In genomic region chr22:41687901-41688364, GRCh38 we compare ENCODE assay signal across 1 cellular context.
A peak's percentile ranks its signal among the peaks of the same experiment; 100 is the strongest.
TF ChIP-seq lines count a peak whose summit lies in the region.

No MANE protein-coding gene starts in this region.

TF ChIP-seq in IMR-90, 13 proteins besides CTCF, POLR2A, EP300 and RAD21 (continued from another document):
- no peak for TF ChIP-seq RCOR1 (IDR thresholded peaks at IDR 0.05; ENCODE audit: insufficient replicate concordance, low read length)
- TF ChIP-seq FOS (IDR thresholded peaks at IDR 0.05; ENCODE audit: low read depth, low read length) = no peak
- no peak for TF ChIP-seq NFE2L2 (IDR thresholded peaks at IDR 0.05; ENCODE audit: low read depth, low read length)
- peak; percentile 41; the same call in 1 of the 2 replicates for TF ChIP-seq USF2 (IDR thresholded peaks at IDR 0.05; ENCODE audit: low read depth, low read length)
- TF ChIP-seq SMC3 (IDR thresholded peaks at IDR 0.05; ENCODE audit: low read depth, low read length) = no peak
- no peak for TF ChIP-seq MAZ (IDR thresholded peaks at IDR 0.05; ENCODE audit: borderline replicate concordance, low read depth, low read length)
- TF ChIP-seq CEBPB (IDR thresholded peaks at IDR 0.05; ENCODE audit: low read depth, low read length) = no peak
- no peak for TF ChIP-seq BHLHE40 (IDR thresholded peaks at IDR 0.05; ENCODE audit: low read depth, low read length)
